8 cellular contexts compared by ENCODE assay signal in the genomic region with DNA sequence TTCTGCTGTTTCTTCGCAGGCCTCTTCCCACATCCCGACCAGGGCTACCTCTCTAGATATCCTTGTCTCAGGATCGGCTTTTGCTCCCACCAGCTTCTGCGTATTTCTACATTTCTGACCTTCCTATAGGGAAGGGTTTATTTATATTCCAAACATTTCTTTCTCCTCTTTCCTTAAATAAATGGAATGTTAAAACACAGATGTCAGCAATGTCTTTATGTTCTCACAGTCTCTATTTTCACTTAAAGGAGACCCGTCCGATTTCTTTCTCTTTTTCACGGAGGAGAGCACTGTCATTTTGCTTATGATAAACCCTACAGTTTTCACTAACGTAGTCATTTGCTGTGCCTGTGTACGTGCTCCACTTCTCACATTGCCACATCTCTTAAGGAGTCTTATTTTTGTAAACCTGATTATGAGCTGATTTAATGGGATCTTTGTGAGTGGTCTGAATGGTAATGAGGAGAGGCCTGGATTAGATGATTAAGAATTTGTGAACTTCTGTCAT. TPM values are rescaled to one million over a fixed set of nuclear protein-coding genes. Genes with fewer than 3 reads are reported as not detected.
DNase-seq lines count a peak whose midpoint lies in the region; ATAC-seq and TF ChIP-seq lines count a peak whose summit lies in the region.

No MANE protein-coding gene starts in this region.

- H3K4me1 ChIP-seq in A673 (ENCODE audit: insufficient read depth, low read length, poor library complexity, severe bottlenecking) (no peaks in the 10 kb centered on the region), Peyer's patch (peaks cover 4 to 18% (median 5%) of the 10 kb centered on the region in 4 donors), trophoblast cell (ENCODE audit: control insufficient read depth in 1 of 2, insufficient read depth in 2 of 2, low read length in 2 of 2) (no peaks in the 10 kb centered on the region)

- TF ChIP-seq POLR2A in Peyer's patch (IDR thresholded peaks at IDR 0.05) = no peak

- H3K27ac ChIP-seq in A673 (ENCODE audit: low read depth, low read length, poor library complexity, severe bottlenecking) = peak overlapping the region; percentile 83
- peak overlapping the region in 1 of 4 donors; percentile 25 for H3K27ac ChIP-seq in Peyer's patch
- H3K27ac ChIP-seq in trophoblast cell (ENCODE audit: low read depth, low read length) = no peak overlapping the region

- H2AFZ ChIP-seq in trophoblast cell (ENCODE audit: insufficient read depth, low read length, poor library complexity) = peak overlapping the region; percentile 77

- no peak overlapping the region for H3K23ac ChIP-seq in trophoblast cell (ENCODE audit: low read length)

- H2AK5ac ChIP-seq in trophoblast cell (ENCODE audit: low read length) = no peak overlapping the region

- no peak overlapping the region for H2BK12ac ChIP-seq in trophoblast cell (ENCODE audit: low read length)

- ATAC-seq in GM18517 (IDR thresholded peaks at IDR 0.05; ENCODE audit: unreplicated experiment) (peak; percentile 21), sciatic nerve (no peak), HG02571 (IDR thresholded peaks at IDR 0.05; ENCODE audit: unreplicated experiment) (no peak)

- intact Hi-C loops in A673 (cut with micrococcal nuclease; ENCODE audit: unreplicated experiment) (no loop called here), sciatic nerve (cut with DNase I) (no loop called here)

- DNase-seq in A673 (ENCODE audit: low spot score) (no peak), Peyer's patch (no peak), epithelial cell of proximal tubule (ENCODE audit: low read depth) (no peak), trophoblast cell (peak in 1 of 2 donors; percentile 2), sciatic nerve (ENCODE audit: low spot score) (no peak), ecto neural progenitor cell (ENCODE audit: low spot score) (no peak)

- H3K4me2 ChIP-seq in trophoblast cell (ENCODE audit: low read length) = peak overlapping the region; percentile 85

- H2BK120ac ChIP-seq in trophoblast cell (ENCODE audit: insufficient read depth, low read length, poor library complexity) = peak overlapping the region; percentile 52

- BruUV-seq in A673 (replicated peaks; lab: Mats Ljungman, UMichigan) = no TSS peak

- H3K79me1 ChIP-seq in trophoblast cell (ENCODE audit: low read length) = peaks cover 7% of the 10 kb centered on the region

- no peak overlapping the region for H3K4ac ChIP-seq in trophoblast cell (ENCODE audit: low read depth, low read length)

- H3K36me3 ChIP-seq in A673 (ENCODE audit: insufficient read depth, low read length, poor library complexity, severe bottlenecking) (peaks cover 10% of the 10 kb centered on the region), Peyer's patch (no peaks in the 10 kb centered on the region), trophoblast cell (ENCODE audit: control insufficient read depth in 1 of 2, insufficient read depth in 2 of 2, low read length in 2 of 2) (peaks cover 4 to 11% of the 10 kb centered on the region in 2 experiments)

- H3K14ac ChIP-seq in trophoblast cell (ENCODE audit: low read length) = peak overlapping the region; percentile 46

- H4K91ac ChIP-seq in trophoblast cell (ENCODE audit: low read depth, low read length) = no peak overlapping the region

- CTCF ChIA-PET in A673 (lab: Charles Lee) = no interaction called here

- H4K12ac ChIP-seq in trophoblast cell (ENCODE audit: low read depth, low read length) = peak overlapping the region; percentile 22

- peaks cover 9% of the 10 kb centered on the region for H3K79me2 ChIP-seq in trophoblast cell (ENCODE audit: control insufficient read depth, insufficient read depth, low read length, poor library complexity)

- H3K9me3 ChIP-seq in A673 (ENCODE audit: low read depth, low read length, poor library complexity, severe bottlenecking) (peaks cover 7% of the 10 kb centered on the region), Peyer's patch (no peaks in the 10 kb centered on the region), trophoblast cell (ENCODE audit: insufficient read depth, low read depth, low read length) (peaks cover 4% of the 10 kb centered on the region)

- peak overlapping the region; percentile 77 for H3K18ac ChIP-seq in trophoblast cell (ENCODE audit: low read length)

- H3K9ac ChIP-seq in trophoblast cell (ENCODE audit: low read length) = peak overlapping the region; percentile 84

- POLR2A ChIA-PET in A673 (lab: Charles Lee; ENCODE audit: low non-redundant PET) = no interaction called here

- H4K8ac ChIP-seq in trophoblast cell (ENCODE audit: low read depth, low read length) = peak overlapping the region; percentile 75

- WGBS in trophoblast cell (ENCODE audit: extremely low coverage, insufficient coverage, insufficient read length) = no CpG with 5 or more reads among the region's 9 CpGs

- no peak for TF ChIP-seq CTCF in A673 (conservative IDR thresholded peaks at IDR 0.05; ENCODE audit: low read depth, low read length)
- no peak for TF ChIP-seq CTCF in Peyer's patch (IDR thresholded peaks at IDR 0.05)
- TF ChIP-seq CTCF in epithelial cell of proximal tubule (conservative IDR thresholded peaks at IDR 0.05; ENCODE audit: low read depth, low read length) = no peak

- peak overlapping the region; percentile 67 for H3K4me3 ChIP-seq in A673 (ENCODE audit: low read depth, low read length, poor library complexity, severe bottlenecking)
- H3K4me3 ChIP-seq in Peyer's patch = peak overlapping the region; percentile 73 to 85 (median 78)
- peak overlapping the region; percentile 94 for H3K4me3 ChIP-seq in epithelial cell of proximal tubule (ENCODE audit: low read depth, low read length)
- H3K4me3 ChIP-seq in trophoblast cell (ENCODE audit: low read depth, low read length) = peak overlapping the region; percentile 85

- H2BK5ac ChIP-seq in trophoblast cell (ENCODE audit: low read depth, low read length, poor library complexity) = peak overlapping the region; percentile 71

- H3K27me3 ChIP-seq in A673 (replicated peaks; ENCODE audit: insufficient read depth, low read depth, low read length, poor library complexity) (no peaks in the 10 kb centered on the region), Peyer's patch (no peaks in the 10 kb centered on the region), trophoblast cell (ENCODE audit: insufficient read depth, low read length) (no peaks in the 10 kb centered on the region)

RNA-seq across cellular contexts. Expression of gene KIF15, which starts 0.6 kb away (rescaled TPM):
- 21.9 and 25.7 TPM in 2 replicates for total RNA-seq in A673 (2021)
- 10 to 100 TPM in 1 of 4 donors, 1 to 10 TPM in 2, under 1 TPM in 1; 0.85 to 32.2 (median 2.6) TPM for total RNA-seq in Peyer's patch
- 11.8 and 16.6 TPM in 2 replicates for total RNA-seq in epithelial cell of proximal tubule
- 6.8 and 8.4 TPM in 2 replicates for polyA plus RNA-seq in trophoblast cell (2013)
- 0.53 TPM for total RNA-seq in sciatic nerve

RNA-seq across cellular contexts. Expression of gene KIAA1143, which starts 0.8 kb away (rescaled TPM):
- total RNA-seq in A673 (2021) (24.3 and 24.6 TPM in 2 replicates), Peyer's patch (10 to 100 TPM in 2 of 4 donors, 1 to 10 TPM in 2; 8.9 to 21.5 (median 10.9) TPM), epithelial cell of proximal tubule (17.0 and 17.2 TPM in 2 replicates), sciatic nerve (26.7 TPM)
- 28.2 and 29.2 TPM in 2 replicates for polyA plus RNA-seq in trophoblast cell (2013)

RNA-seq across cellular contexts. Expression of gene ZNF501, which starts 32.8 kb away (rescaled TPM):
- total RNA-seq in A673 (2021) (2.8 and 4.2 TPM in 2 replicates), Peyer's patch (1 to 10 TPM; 1.0 to 9.9 (median 4.1) TPM), epithelial cell of proximal tubule (1.7 and 2.4 TPM in 2 replicates), sciatic nerve (7.2 TPM)
- 1.2 TPM in 2 replicates for polyA plus RNA-seq in trophoblast cell (2013)

RNA-seq across cellular contexts. Expression of gene ZNF502, which starts 49.8 kb away (rescaled TPM):
- total RNA-seq in A673 (2021) = 1.6 and 2.2 TPM in 2 replicates
- 1 to 10 TPM; 2.3 to 5.0 (median 3.5) TPM for total RNA-seq in Peyer's patch
- 2.2 and 4.7 TPM in 2 replicates for total RNA-seq in epithelial cell of proximal tubule
- 1.0 and 1.2 TPM in 2 replicates for polyA plus RNA-seq in trophoblast cell (2013)
- 8.0 TPM for total RNA-seq in sciatic nerve
